ENCODE assay signal across 8 cellular contexts in the genomic region with DNA sequence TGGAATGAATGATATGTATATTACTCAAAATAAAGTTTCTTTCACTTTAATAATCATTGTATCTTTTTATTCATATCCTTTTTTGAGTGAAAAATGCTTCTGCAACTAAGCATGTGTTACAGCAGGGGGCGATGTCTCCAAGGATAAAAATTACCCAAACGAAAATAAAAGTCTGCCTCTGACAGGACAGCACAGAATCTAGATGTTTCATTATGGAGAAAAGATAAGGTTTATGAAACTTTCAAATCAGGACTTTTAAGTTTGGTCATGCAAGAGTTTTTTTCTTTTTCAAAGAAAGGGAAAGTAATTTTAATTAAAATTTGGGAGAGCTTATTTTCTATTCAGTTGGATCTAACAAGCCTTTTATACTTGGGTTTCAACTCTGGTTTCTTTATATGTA. TPM values are rescaled to one million over a fixed set of nuclear protein-coding genes. Genes with fewer than 3 reads are reported as not detected.
DNase-seq lines count a peak whose midpoint lies in the region; ATAC-seq and TF ChIP-seq lines count a peak whose summit lies in the region.

No MANE protein-coding gene starts in this region.

- no peak overlapping the region for H3K27ac Mint-ChIP-seq in nephron

- H2AFZ ChIP-seq in Karpas-422 (ENCODE audit: low read length) = no peak overlapping the region

- TF ChIP-seq CTCF in epithelial cell of proximal tubule (conservative IDR thresholded peaks at IDR 0.05; ENCODE audit: low read depth, low read length) (peak; percentile 82), nephron (IDR thresholded peaks at IDR 0.05; ENCODE audit: unreplicated experiment in 3 of 3) (peak; percentile 72 to 90 (median 76)), lower leg skin (IDR thresholded peaks at IDR 0.05) (peak in 1 of 3 donors; percentile 57)

- H3K4me2 ChIP-seq in Karpas-422 (ENCODE audit: low read depth, low read length, poor library complexity, severe bottlenecking) = no peak overlapping the region

- H4K20me1 ChIP-seq in Karpas-422 (ENCODE audit: insufficient read depth, low read depth, low read length) = no peaks in the 10 kb centered on the region

- H3K4me3 ChIP-seq in Karpas-422 (ENCODE audit: low read length) (no peak overlapping the region), epithelial cell of proximal tubule (ENCODE audit: low read depth, low read length) (no peak overlapping the region), lower leg skin (ENCODE audit: low read depth, poor library complexity, severe bottlenecking) (no peak overlapping the region)

- H3K4me1 ChIP-seq in Karpas-422 (ENCODE audit: low read length) = no peaks in the 10 kb centered on the region

- 1 to 2% methylated on average over 2 of the region's 2 CpGs for WGBS in lower leg skin, 2 donors

- intact Hi-C loops in lower leg skin (cut with DNase I; ENCODE audit: low total_unique reads) = loop anchor here (2.0 to 10.0 kb wide), 4 partner anchors 244 to 546 kb away; partner anchors contain the start of gene CAV1

- no peaks in the 10 kb centered on the region for H3K79me2 ChIP-seq in Karpas-422 (ENCODE audit: low read length)

- peaks cover 5% of the 10 kb centered on the region for H3K4me1 Mint-ChIP-seq in nephron

- peaks cover 6% of the 10 kb centered on the region for H3K27me3 Mint-ChIP-seq in nephron (ENCODE audit: low read depth)

- H3K4me3 Mint-ChIP-seq in nephron = no peak overlapping the region

- no peak overlapping the region for H3K9ac ChIP-seq in Karpas-422 (ENCODE audit: low read length)

- peak; percentile 59 for DNase-seq in COLO829 (ENCODE audit: low spot score)
- peak; percentile 75 for DNase-seq in Karpas-422
- peak; percentile 6 for DNase-seq in T-helper 9 cell
- DNase-seq in epithelial cell of proximal tubule (ENCODE audit: low read depth) = no peak
- no peak for DNase-seq in lower leg skin (ENCODE audit: low spot score in 2 of 2)

- H3K9me3 ChIP-seq in Karpas-422 (ENCODE audit: low read length) = no peaks in the 10 kb centered on the region

- H3K9me2 ChIP-seq in Karpas-422 (replicated peaks; ENCODE audit: insufficient read depth, low read length) = no peaks in the 10 kb centered on the region

- no peaks in the 10 kb centered on the region for H3K9me3 Mint-ChIP-seq in nephron

- H3K27ac ChIP-seq in Karpas-422 (ENCODE audit: low read length) = no peak overlapping the region

- no peak for TF ChIP-seq POLR2A in lower leg skin (IDR thresholded peaks at IDR 0.05)

- ATAC-seq in GM18873 (IDR thresholded peaks at IDR 0.05; ENCODE audit: low FRiP score, unreplicated experiment) (peak; percentile 46), GM19455 (IDR thresholded peaks at IDR 0.05; ENCODE audit: unreplicated experiment) (no peak)

- no peaks in the 10 kb centered on the region for H3K36me3 ChIP-seq in Karpas-422 (ENCODE audit: insufficient read depth, low read length)

- H3K27me3 ChIP-seq in Karpas-422 (ENCODE audit: low read length) = no peaks in the 10 kb centered on the region

- peaks cover 22% of the 10 kb centered on the region for H3K36me3 Mint-ChIP-seq in nephron (ENCODE audit: low read depth)

RNA-seq across cellular contexts. Expression of gene TES, which starts 48.4 kb away (rescaled TPM):
- total RNA-seq in Karpas-422 (2014; rRNA removed; shearing (Covaris generic); ENCODE audit: low replicate concordance) = not detected in 2 replicates
- 153 and 174 TPM in 2 replicates for total RNA-seq in epithelial cell of proximal tubule
- total RNA-seq in lower leg skin = 10 to 100 TPM; 34.1 to 61.5 (median 46.5) TPM

Comparison
In these comparisons a context has a peak if more than half of its experiments do, and no peak if none do; other contexts are left out.
1. DNase-seq: peak in COLO829 (single experiment), Karpas-422 (single experiment) and T-helper 9 cell (single experiment); none in epithelial cell of proximal tubule (single experiment) and lower leg skin (0 of 2).
2. RNA of gene TES, which starts 48.4 kb away (total RNA-seq): 153 to 174 TPM in epithelial cell of proximal tubule and 34.1 to 61.5 TPM in lower leg skin; not detected in Karpas-422; every median in the first group is over 10 times any median in the second.